ENCODE assay signal across 9 cellular contexts in genomic region chr13:53782400-53783030, GRCh38.
DNase-seq lines count a peak whose midpoint lies in the region; ATAC-seq and TF ChIP-seq lines count a peak whose summit lies in the region.
"Had no signal": no experiment of that assay in that cellular context is flagged by ENCODE, and none has a peak within 500 bp of the region (broad histone marks: within the 10 kb centered on the region; RNA-seq: fewer than 3 reads in every experiment).

No MANE protein-coding gene starts in this region.

- TF ChIP-seq CTCF in thyroid gland (IDR thresholded peaks at IDR 0.05), result peak; percentile 25 to 75 (median 54)

- DNase-seq in DMS53 (lab: John Stamatoyannopoulos, UW) (peak; percentile 88), NOMO-1 (lab: John Stamatoyannopoulos, UW; ENCODE audit: unreplicated experiment in 2 of 2) (peak; percentile 46 to 77), cerebellar nuclear complex (lab: John Stamatoyannopoulos, UW) (peak; percentile 47 to 56), left colon (peak in 1 of 2 donors; percentile 7), thyroid gland (peak; percentile 14 to 33), ureter (ENCODE audit: low spot score) (no peak)

- TF ChIP-seq POLR2A in thyroid gland (IDR thresholded peaks at IDR 0.05), result no peak

- ATAC-seq in GM21390 (IDR thresholded peaks at IDR 0.05; ENCODE audit: unreplicated experiment), result peak; percentile 79
- peak; percentile 29 for ATAC-seq in left colon
- ATAC-seq: stimulated activated naive CD8-positive, alpha-beta T cell treated with anti-CD3 and anti-CD28 coated beads, Interleukin-15, amount 100 ng/mL, for 72 hours had no signal

- H3K27me3 ChIP-seq in thyroid gland, result no peaks in the 10 kb centered on the region

- no peaks in the 10 kb centered on the region for H3K4me1 ChIP-seq in thyroid gland

- no peak overlapping the region for H3K27ac ChIP-seq in thyroid gland

- no peak overlapping the region for H3K4me3 ChIP-seq in thyroid gland (replicated peaks in 1 of 3)

- no peaks in the 10 kb centered on the region for H3K36me3 ChIP-seq in thyroid gland

- TF ChIP-seq EP300 in Ishikawa (IDR thresholded peaks at IDR 0.05; ENCODE audit: borderline replicate concordance), result no peak

- no peaks in the 10 kb centered on the region for H3K9me3 ChIP-seq in thyroid gland

- intact Hi-C loops in left colon (cut with DNase I, micrococcal nuclease), result loop anchor here in 1 of 2 donors (10.0 kb wide), 1 partner anchor 538 kb away; no protein-coding TSS in a partner anchor
- intact Hi-C loops in thyroid gland (cut with DNase I), result no loop called here

- TF ChIP-seq RAD21 in Ishikawa (IDR thresholded peaks at IDR 0.05; ENCODE audit: low read depth), result peak; percentile 90

- WGBS in thyroid gland, 2 donors, result 3 to 4% methylated on average over 10 of the region's 10 CpGs

TF ChIP-seq in Ishikawa, 13 proteins besides CTCF, POLR2A, EP300 and RAD21:
- TF ChIP-seq TEAD4 (IDR thresholded peaks at IDR 0.05), result no peak
- TF ChIP-seq CEBPB (IDR thresholded peaks at IDR 0.05), result peak; percentile 64
